In genomic region chr18:43830303-43830702, GRCh38 we compare ENCODE assay signal across 26 cellular contexts.
"Had no signal": no experiment of that assay in that cellular context is flagged by ENCODE, and none has a peak within 500 bp of the region (broad histone marks: within the 10 kb centered on the region; RNA-seq: fewer than 3 reads in every experiment).

No MANE protein-coding gene starts in this region.

- ATAC-seq: foreskin keratinocyte; gastroesophageal sphincter; naive thymus-derived CD4-positive, alpha-beta T cell; psoas muscle; right lobe of liver; stimulated activated effector memory CD8-positive, alpha-beta T cell treated with anti-CD3 and anti-CD28 coated beads, Interleukin-12 subunit alpha, Interleukin-12 subunit beta, amount 100 ng/mL, for 72 hours had no signal

- H3K27me3 ChIP-seq: esophagus muscularis mucosa, foreskin keratinocyte, gastroesophageal sphincter, heart right ventricle, ovary, right lobe of liver, stomach, testis, tibial artery had no signal

- H3K9me3 ChIP-seq: esophagus muscularis mucosa, gastroesophageal sphincter, heart right ventricle, ovary, psoas muscle, right lobe of liver, stomach, testis, tibial artery had no signal

- H3K27ac ChIP-seq: coronary artery, foreskin keratinocyte, ovary, psoas muscle, right lobe of liver, stomach, testis, tibial artery had no signal

- H3K36me3 ChIP-seq: esophagus muscularis mucosa, gastroesophageal sphincter, heart right ventricle, ovary, right lobe of liver, stomach, tibial artery had no signal

- DNase-seq: dermis blood vessel endothelial cell; effector memory CD4-positive, alpha-beta T cell; foreskin keratinocyte; glutamatergic neuron; heart right ventricle; hypothalamus; immature natural killer cell; islet precursor cell; kidney glomerular epithelial cell; midbrain; naive thymus-derived CD4-positive, alpha-beta T cell; occipital lobe; ovary; psoas muscle; right lobe of liver; stimulated activated CD4-positive, alpha-beta T cell treated with anti-CD3 and anti-CD28 coated beads, Interleukin-2, amount 100 ng/mL, for 24 hours; stimulated activated CD4-positive, alpha-beta T cell treated with anti-CD3 and anti-CD28 coated beads, Interleukin-4, amount 100 ng/mL, for 24 hours; stimulated activated naive CD4-positive, alpha-beta T cell treated with Interleukin-2 at 50 U/mL for 16 hours; stomach; substantia nigra; testis; tibial artery had no signal

- H3K4me3 ChIP-seq: coronary artery, esophagus muscularis mucosa, gastroesophageal sphincter, heart right ventricle, ovary, psoas muscle, right lobe of liver, stomach, testis, tibial artery had no signal

- H3K4me1 ChIP-seq: foreskin keratinocyte, gastroesophageal sphincter, heart right ventricle, psoas muscle, right lobe of liver, stomach, testis, tibial artery had no signal
